In the genomic region with DNA sequence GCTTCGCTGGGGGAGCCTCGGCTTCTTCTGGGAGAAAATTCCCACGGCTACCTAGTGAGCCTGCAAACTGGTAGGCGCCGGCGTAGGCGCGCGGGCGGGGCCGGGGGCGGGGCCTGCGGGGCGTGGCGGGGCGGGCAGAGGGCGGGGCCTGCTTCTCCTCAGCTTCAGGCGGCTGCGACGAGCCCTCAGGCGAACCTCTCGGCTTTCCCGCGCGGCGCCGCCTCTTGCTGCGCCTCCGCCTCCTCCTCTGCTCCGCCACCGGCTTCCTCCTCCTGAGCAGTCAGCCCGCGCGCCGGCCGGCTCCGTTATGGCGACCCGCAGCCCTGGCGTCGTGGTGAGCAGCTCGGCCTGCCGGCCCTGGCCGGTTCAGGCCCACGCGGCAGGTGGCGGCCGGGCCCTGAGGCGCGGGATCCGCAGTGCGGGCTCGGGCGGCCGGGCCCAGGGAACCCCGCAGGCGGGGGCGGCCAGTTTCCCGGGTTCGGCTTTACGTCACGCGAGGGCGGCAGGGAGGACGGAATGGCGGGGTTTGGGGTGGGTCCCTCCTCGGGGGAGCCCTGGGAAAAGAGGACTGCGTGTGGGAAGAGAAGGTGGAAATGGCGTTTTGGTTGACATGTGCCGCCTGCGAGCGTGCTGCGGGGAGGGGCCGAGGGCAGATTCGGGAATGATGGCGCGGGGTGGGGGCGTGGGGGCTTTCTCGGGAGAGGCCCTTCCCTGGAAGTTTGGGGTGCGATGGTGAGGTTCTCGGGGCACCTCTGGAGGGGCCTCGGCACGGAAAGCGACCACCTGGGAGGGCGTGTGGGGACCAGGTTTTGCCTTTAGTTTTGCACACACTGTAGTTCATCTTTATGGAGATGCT, we compare ENCODE assay signal across 8 cellular contexts. TPM values are rescaled to one million over a fixed set of nuclear protein-coding genes. Genes with fewer than 3 reads are reported as not detected.
DNase-seq lines count a peak whose midpoint lies in the region; ATAC-seq, FAIRE-seq and TF ChIP-seq lines count a peak whose summit lies in the region.

A gene with protein sequence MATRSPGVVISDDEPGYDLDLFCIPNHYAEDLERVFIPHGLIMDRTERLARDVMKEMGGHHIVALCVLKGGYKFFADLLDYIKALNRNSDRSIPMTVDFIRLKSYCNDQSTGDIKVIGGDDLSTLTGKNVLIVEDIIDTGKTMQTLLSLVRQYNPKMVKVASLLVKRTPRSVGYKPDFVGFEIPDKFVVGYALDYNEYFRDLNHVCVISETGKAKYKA (plus strand): TSS at position 161 of the 856 bp plus-strand sequence. CDS start 147 bp downstream, at position 308.

- no peaks in the 10 kb centered on the region for H3K9me3 Mint-ChIP-seq in activated T-cell treated with anti-CD3 and anti-CD28 coated beads, Interleukin-2, amount 50 U/mL, for 24 hours

- no peaks in the 10 kb centered on the region for H3K36me3 ChIP-seq in PC-3 (ENCODE audit: low read depth, low read length)
- H3K36me3 ChIP-seq in muscle layer of duodenum (ENCODE audit: control insufficient read depth in 1 of 2, insufficient read depth in 2 of 2, low read length in 2 of 2) = no peaks in the 10 kb centered on the region

- H3K9me3 ChIP-seq in PC-3 (ENCODE audit: low read length) (no peaks in the 10 kb centered on the region), muscle layer of duodenum (ENCODE audit: control insufficient read depth in 1 of 2, low read length in 2 of 2) (no peaks in the 10 kb centered on the region)

- peak within 1 kb of the TSS; percentile 93 for H2AFZ ChIP-seq in PC-3 (ENCODE audit: low read length)

- H3K36me3 Mint-ChIP-seq in activated T-cell treated with anti-CD3 and anti-CD28 coated beads, Interleukin-2, amount 50 U/mL, for 24 hours (ENCODE audit: low read depth) = peaks cover 29% of the 10 kb centered on the region

- H3K27ac ChIP-seq in PC-3 (ENCODE audit: low read length) = peak within 1 kb of the TSS; percentile 43
- H3K27ac ChIP-seq in muscle layer of duodenum (ENCODE audit: low read length) = peak within 1 kb of the TSS; percentile 23

- intact Hi-C loops in PC-3 (cut with micrococcal nuclease) = loop anchor here (5.0 kb wide), 1 partner anchor 38 kb away; no protein-coding TSS in a partner anchor

- peak; percentile 87 for ATAC-seq in GM21360 (IDR thresholded peaks at IDR 0.05; ENCODE audit: unreplicated experiment)
- ATAC-seq in PC-3 = peak; percentile 91
- ATAC-seq in esophagus mucosa = peak; percentile 94

- H3K27me3 ChIP-seq in PC-3 (ENCODE audit: low read length) (no peaks in the 10 kb centered on the region), muscle layer of duodenum (ENCODE audit: low read depth, low read length) (no peaks in the 10 kb centered on the region)

- peak within 1 kb of the TSS; percentile 93 for H3K9ac ChIP-seq in PC-3 (ENCODE audit: low read length)

- H4K20me1 ChIP-seq in PC-3 (ENCODE audit: low read length) = peaks cover 15% of the 10 kb centered on the region

- FAIRE-seq in HTR-8/SVneo (lab: Jason Lieb, UNC) = no peak

- peak within 1 kb of the TSS; percentile 93 for H3K27ac Mint-ChIP-seq in activated T-cell treated with anti-CD3 and anti-CD28 coated beads, Interleukin-2, amount 50 U/mL, for 24 hours

- H3K79me2 ChIP-seq in PC-3 (ENCODE audit: low read length) = peaks cover 50% of the 10 kb centered on the region

- no peaks in the 10 kb centered on the region for H3K9me2 ChIP-seq in PC-3 (replicated peaks; ENCODE audit: low read length)

- POLR2A ChIA-PET in PC-3 (lab: Charles Lee; ENCODE audit: unreplicated experiment) = no interaction called here

- H3K4me3 ChIP-seq in PC-3 (ENCODE audit: low read length) = peak within 1 kb of the TSS; percentile 75
- peak within 1 kb of the TSS; percentile 58 to 69 for H3K4me3 ChIP-seq in muscle layer of duodenum (ENCODE audit: low read depth in 1 of 2, low read length in 2 of 2)

- no TSS peak for BruUV-seq in PC-3 (replicated peaks; lab: Mats Ljungman, UMichigan)

- TF ChIP-seq CTCF in PC-3 (conservative IDR thresholded peaks at IDR 0.05; ENCODE audit: low read depth, low read length) = no peak

- H3K27me3 Mint-ChIP-seq in activated T-cell treated with anti-CD3 and anti-CD28 coated beads, Interleukin-2, amount 50 U/mL, for 24 hours = peaks cover 5% of the 10 kb centered on the region

- H3K4me1 ChIP-seq in PC-3 (ENCODE audit: insufficient read depth, low read length) (peaks cover 13% of the 10 kb centered on the region), muscle layer of duodenum (ENCODE audit: control insufficient read depth in 1 of 2, insufficient read depth in 2 of 2, low read length in 2 of 2) (no peaks in the 10 kb centered on the region)

- H3K4me3 Mint-ChIP-seq in activated T-cell treated with anti-CD3 and anti-CD28 coated beads, Interleukin-2, amount 50 U/mL, for 24 hours = peak within 1 kb of the TSS; percentile 87

- peak; percentile 28 for DNase-seq in COLO829 (ENCODE audit: low spot score)
- DNase-seq in HTR-8/SVneo (ENCODE audit: insufficient read length, low spot score) = peak; percentile 34
- DNase-seq in PC-3 = peak; percentile 78
- DNase-seq in activated T-cell treated with anti-CD3 and anti-CD28 coated beads, Interleukin-2, amount 50 U/mL, for 24 hours = peak; percentile 83
- peak; percentile 56 to 58 for DNase-seq in stimulated activated CD8-positive, alpha-beta memory T cell treated with anti-CD3 and anti-CD28 coated beads, Interleukin-7, amount 100 ng/mL, for 1 hour (ENCODE audit: low read depth in 2 of 2)

- no peaks in the 10 kb centered on the region for H3F3A ChIP-seq in PC-3 (ENCODE audit: low read length, unreplicated experiment)

- H3K4me2 ChIP-seq in PC-3 (ENCODE audit: low read length) = peak within 1 kb of the TSS; percentile 94

- peaks cover 14% of the 10 kb centered on the region for H3K4me1 Mint-ChIP-seq in activated T-cell treated with anti-CD3 and anti-CD28 coated beads, Interleukin-2, amount 50 U/mL, for 24 hours (ENCODE audit: low read depth)

- CTCF ChIA-PET in PC-3 (lab: Charles Lee) = no interaction called here

RNA-seq across cellular contexts. Expression of the gene that starts here (rescaled TPM):
- 27.5 and 44.1 TPM in 2 replicates for total RNA-seq in PC-3 (2014; rRNA removed)
- 28.3 TPM for total RNA-seq in esophagus mucosa

Comparison
In these comparisons a context has a peak if more than half of its experiments do, and no peak if none do; other contexts are left out.
1. Peak in every context shown above with its lines: DNase-seq, ATAC-seq, H3K4me3 ChIP-seq and H3K27ac ChIP-seq.
2. DNase-seq: peak in every context shown above with its lines; median percentile 83 in activated T-cell treated with anti-CD3 and anti-CD28 coated beads, Interleukin-2, amount 50 U/mL, for 24 hours; 78 in PC-3; 57 in stimulated activated CD8-positive, alpha-beta memory T cell treated with anti-CD3 and anti-CD28 coated beads, Interleukin-7, amount 100 ng/mL, for 1 hour; 34 in HTR-8/SVneo; 28 in COLO829.